ENCODE assay signal across 15 cellular contexts in the genomic region with DNA sequence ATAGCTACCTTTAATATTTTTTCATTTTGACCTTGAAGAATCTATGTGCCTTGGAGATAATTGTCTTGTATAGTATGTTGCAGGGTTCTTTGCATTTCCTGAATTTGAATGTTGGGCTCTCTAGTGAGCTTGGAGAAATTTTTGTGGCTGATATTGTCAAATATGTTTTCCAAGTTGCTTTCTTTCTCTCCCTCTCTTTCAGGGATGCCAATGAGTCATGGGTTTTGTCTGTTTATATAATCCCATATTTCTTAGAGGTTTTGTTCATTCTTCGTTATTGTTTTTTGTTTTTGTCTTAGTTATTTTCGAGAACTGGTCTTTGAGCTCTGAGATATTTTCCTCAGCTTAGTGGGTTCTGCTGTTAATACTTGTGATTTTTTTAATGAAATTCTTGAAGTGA. TPM values are rescaled to one million over a fixed set of nuclear protein-coding genes. Genes with fewer than 3 reads are reported as not detected.
"Had no signal": no experiment of that assay in that cellular context is flagged by ENCODE, and none has a peak within 500 bp of the region (broad histone marks: within the 10 kb centered on the region; RNA-seq: fewer than 3 reads in every experiment).

No MANE protein-coding gene starts in this region.

- H3K36me3 ChIP-seq: colonic mucosa, tibial artery had no signal

- H3K9me3 ChIP-seq: colonic mucosa, tibial artery had no signal

- DNase-seq: activated CD4-positive, alpha-beta T cell treated with anti-CD3 and anti-CD28 coated beads, Interleukin-2, amount 50 U/mL, for 4 hours; activated CD4-positive, CD25-positive, alpha-beta regulatory T cell treated with anti-CD3 and anti-CD28 coated beads, Interleukin-2, amount 50 U/mL, for 72 hours; activated naive CD4-positive, alpha-beta T cell treated with anti-CD3 and anti-CD28 coated beads for 36 hours; activated naive CD8-positive, alpha-beta T cell treated with anti-CD3 and anti-CD28 coated beads, Interleukin-2, amount 50 U/mL, for 24 hours; activated T-cell treated with anti-CD3 and anti-CD28 coated beads, Interleukin-2, amount 50 U/mL, for 1 hour; colonic mucosa; naive thymus-derived CD8-positive, alpha-beta T cell; posterior cingulate gyrus; stimulated activated CD4-positive, alpha-beta T cell treated with anti-CD3 and anti-CD28 coated beads, Interleukin-4, amount 100 ng/mL, for 1 hour; stimulated activated naive B cell treated with anti-CD40 and anti-IgM and Interleukin-4, amounts not matched to agents 10 μg/mL and 1 μg/mL and 100 μg/mL, for 72 hours; tibial artery had no signal

- FAIRE-seq: islet of Langerhans, urothelium cell line had no signal

- H3K4me1 ChIP-seq: colonic mucosa, tibial artery had no signal

- H3K27ac ChIP-seq: colonic mucosa, tibial artery had no signal

- H3K27me3 ChIP-seq: colonic mucosa, tibial artery had no signal

- ATAC-seq: activated naive CD8-positive, alpha-beta T cell treated with anti-CD3 and anti-CD28 coated beads, Interleukin-2, amount 50 U/mL, for 24 hours; naive thymus-derived CD8-positive, alpha-beta T cell; stimulated activated naive B cell treated with anti-CD40 and anti-IgM and Interleukin-4, amounts not matched to agents 10 μg/mL and 1 μg/mL and 100 μg/mL, for 72 hours had no signal

- H3K4me3 ChIP-seq: colonic mucosa, tibial artery had no signal

RNA-seq across cellular contexts. Expression of a gene that starts 20.7 kb away (rescaled TPM):
- total RNA-seq: skeletal muscle tissue; T-helper 1 cell treated with Interleukin-12 subunit alpha and Interleukin-12 subunit beta and Interleukin-4 antibody, amounts not matched to agents 30 ng/mL and 1 ng/mL, for 36 hours had no signal
- polyA plus RNA-seq: naive thymus-derived CD8-positive, alpha-beta T cell had no signal
